20 cellular contexts compared by ENCODE assay signal in genomic region chr2:204470178-204470620, GRCh38.
"Had no signal": no experiment of that assay in that cellular context is flagged by ENCODE, and none has a peak within 500 bp of the region (broad histone marks: within the 10 kb centered on the region; RNA-seq: fewer than 3 reads in every experiment).

No MANE protein-coding gene starts in this region.

- H3K9me3 Mint-ChIP-seq: activated T-cell treated with anti-CD3 and anti-CD28 coated beads, Interleukin-2, amount 50 U/mL, for 72 hours; effector memory CD8-positive, alpha-beta T cell had no signal

- ATAC-seq: activated T-cell treated with anti-CD3 and anti-CD28 coated beads, Interleukin-2, amount 50 U/mL, for 72 hours; effector memory CD8-positive, alpha-beta T cell; SK-N-SH treated with all-trans-retinoic acid at 6 μM for 48 hours had no signal

- H3K4me3 ChIP-seq: ascending aorta, breast epithelium, esophagus squamous epithelium, left lung, stomach had no signal

- H3K9me3 ChIP-seq: ascending aorta, breast epithelium, esophagus squamous epithelium, left lung, stomach had no signal

- H3K36me3 ChIP-seq: ascending aorta, breast epithelium, esophagus squamous epithelium, left lung, stomach had no signal

- DNase-seq: activated CD4-positive, alpha-beta T cell treated with anti-CD3 and anti-CD28 coated beads for 1 hour; activated effector memory CD4-positive, alpha-beta T cell treated with anti-CD3 and anti-CD28 coated beads, Interleukin-2, amount 50 U/mL, for 16 hours; activated naive CD4-positive, alpha-beta T cell treated with anti-CD3 and anti-CD28 coated beads, Interleukin-2, amount 50 U/mL, for 16 hours; activated T-cell treated with anti-CD3 and anti-CD28 coated beads, Interleukin-2, amount 50 U/mL, for 72 hours; cerebellar nuclear complex; dermis blood vessel endothelial cell; effector memory CD8-positive, alpha-beta T cell; esophagus squamous epithelium; hypothalamus; kidney; left lung; occipital lobe; stomach; T-helper 1 cell; T1000; trophoblast cell had no signal

- H3K4me1 ChIP-seq: breast epithelium, left lung had no signal

- H3K4me3 Mint-ChIP-seq: activated T-cell treated with anti-CD3 and anti-CD28 coated beads, Interleukin-2, amount 50 U/mL, for 72 hours; effector memory CD8-positive, alpha-beta T cell had no signal

- H3K27ac Mint-ChIP-seq: activated T-cell treated with anti-CD3 and anti-CD28 coated beads, Interleukin-2, amount 50 U/mL, for 72 hours; effector memory CD8-positive, alpha-beta T cell had no signal

- H3K27ac ChIP-seq: ascending aorta, breast epithelium, left lung, stomach, VCaP had no signal

- H3K27me3 ChIP-seq: ascending aorta, breast epithelium, left lung, stomach had no signal
